In genomic region chr11:60905551-60906113, GRCh38 we compare ENCODE assay signal across 8 cellular contexts. TPM values are rescaled to one million over a fixed set of nuclear protein-coding genes. Genes with fewer than 3 reads are reported as not detected.
DNase-seq lines count a peak whose midpoint lies in the region; ATAC-seq and TF ChIP-seq lines count a peak whose summit lies in the region.

No MANE protein-coding gene starts in this region.

- H3K79me2 ChIP-seq in mesendoderm (ENCODE audit: control insufficient read depth, insufficient read depth, low read length): peaks cover 38% of the 10 kb centered on the region

- CTCF ChIA-PET in Panc1 (lab: Charles Lee): interaction anchor here (0.5 kb wide), 1 partner anchor 38 kb away, joined by 6 read pairs; no protein-coding TSS in a partner anchor

- no peak overlapping the region for H2BK5ac ChIP-seq in mesendoderm (ENCODE audit: low read length)

- H4K5ac ChIP-seq in mesendoderm (ENCODE audit: low read length): no peak overlapping the region

- TF ChIP-seq CTCF in Panc1 (IDR thresholded peaks at IDR 0.05) (no peak), upper lobe of right lung (IDR thresholded peaks at IDR 0.05) (no peak)

- peak overlapping the region; percentile 83 for H3K9ac ChIP-seq in mesendoderm (ENCODE audit: low read length)

- H3K9me3 ChIP-seq in Panc1 (ENCODE audit: control insufficient read depth, insufficient read depth, low read depth, low read length): no peaks in the 10 kb centered on the region
- no peaks in the 10 kb centered on the region for H3K9me3 ChIP-seq in upper lobe of right lung

- POLR2A ChIA-PET in Panc1 (lab: Charles Lee): no interaction called here

- H3K79me1 ChIP-seq in mesendoderm (ENCODE audit: low read length): peaks cover 16% of the 10 kb centered on the region

- peaks cover 14% of the 10 kb centered on the region for H3K4me1 ChIP-seq in Panc1 (ENCODE audit: control insufficient read depth, insufficient read depth, low read length)
- no peaks in the 10 kb centered on the region for H3K4me1 ChIP-seq in mesendoderm (ENCODE audit: control insufficient read depth, low read depth, low read length)
- peaks cover 27% of the 10 kb centered on the region for H3K4me1 ChIP-seq in upper lobe of right lung

- ATAC-seq in Panc1: no peak
- ATAC-seq in upper lobe of right lung: no peak
- no peak for ATAC-seq in HG03097 (IDR thresholded peaks at IDR 0.05; ENCODE audit: low FRiP score, unreplicated experiment)
- ATAC-seq in HG02870 (IDR thresholded peaks at IDR 0.05; ENCODE audit: unreplicated experiment): no peak

- H3K23ac ChIP-seq in mesendoderm (ENCODE audit: low read length): no peak overlapping the region

- H2BK120ac ChIP-seq in mesendoderm (ENCODE audit: low read depth, low read length): no peak overlapping the region

- H3K36me3 ChIP-seq in Panc1 (ENCODE audit: control insufficient read depth, insufficient read depth, low read length) (peaks cover 20% of the 10 kb centered on the region), mesendoderm (ENCODE audit: control insufficient read depth, insufficient read depth, low read length) (peaks cover 15% of the 10 kb centered on the region), upper lobe of right lung (peaks cover 31% of the 10 kb centered on the region)

- peak overlapping the region; percentile 65 for H3K18ac ChIP-seq in mesendoderm (ENCODE audit: low read length)

- 0 out of 2 replicates have a peak, but pooled peaks cover 3% of the 10 kb centered on the region for H3K27me3 ChIP-seq in Panc1 (ENCODE audit: control insufficient read depth, insufficient read depth, low read length)
- H3K27me3 ChIP-seq in mesendoderm (ENCODE audit: insufficient read depth, low read length, poor library complexity): no peaks in the 10 kb centered on the region
- no peaks in the 10 kb centered on the region for H3K27me3 ChIP-seq in upper lobe of right lung

- H3K27ac ChIP-seq in Panc1 (ENCODE audit: low read length) (peak overlapping the region; percentile 93), mesendoderm (ENCODE audit: low read depth, low read length) (peak overlapping the region; percentile 90), upper lobe of right lung (peak overlapping the region; percentile 93)

- H2BK15ac ChIP-seq in mesendoderm (replicated peaks; ENCODE audit: low read depth): no peak overlapping the region

- H4K8ac ChIP-seq in mesendoderm (ENCODE audit: low read depth, low read length): no peak overlapping the region

- peak overlapping the region; percentile 96 for H3K4ac ChIP-seq in mesendoderm (ENCODE audit: low read depth, low read length)

- peak; percentile 16 for DNase-seq in NCI-H2196 (lab: John Stamatoyannopoulos, UW; ENCODE audit: unreplicated experiment)
- no peak for DNase-seq in NCI-H2196 treated with DMSO at 0.1 percent for 48 hours (lab: John Stamatoyannopoulos, UW; ENCODE audit: unreplicated experiment)
- DNase-seq in Panc1 (ENCODE audit: low read depth, low spot score): no peak
- peak; percentile 35 for DNase-seq in cerebellar cortex (ENCODE audit: low spot score)
- DNase-seq in mesendoderm: peak; percentile 16
- no peak for DNase-seq in upper lobe of right lung

- peak overlapping the region; percentile 88 for H3K4me2 ChIP-seq in mesendoderm (ENCODE audit: low read length)

- H3K4me3 ChIP-seq in Panc1 (ENCODE audit: low read depth in 2 of 2, low read length in 2 of 2): peak overlapping the region; percentile 87 to 98
- H3K4me3 ChIP-seq in mesendoderm (ENCODE audit: low read length): peak overlapping the region; percentile 72
- peak overlapping the region; percentile 84 for H3K4me3 ChIP-seq in upper lobe of right lung

- BruUV-seq in Panc1 (replicated peaks; lab: Mats Ljungman, UMichigan): no TSS peak

- WGBS in mesendoderm (ENCODE audit: extremely low coverage, insufficient coverage, low lambda C conversion rate): no CpG with 5 or more reads among the region's 16 CpGs

- intact Hi-C loops in Panc1 (cut with micrococcal nuclease; ENCODE audit: unreplicated experiment): no loop called here
- intact Hi-C loops in upper lobe of right lung (cut with DNase I): no loop called here

- H3K56ac ChIP-seq in mesendoderm (ENCODE audit: low read length): peak overlapping the region; percentile 98

- no peak overlapping the region for H2AK5ac ChIP-seq in mesendoderm (ENCODE audit: low read length)

- in situ Hi-C loops in Panc1 (cut with HindIII; ENCODE audit: low pct_unique_long_range_greater_than_20kb, low sequenced_read_pairs): no loop called here

RNA-seq across cellular contexts. Expression of gene PRPF19, which starts 0.8 kb away (rescaled TPM):
- total RNA-seq in Panc1 (2021; ENCODE audit: unreplicated experiment) (149 TPM), upper lobe of right lung (59.8 TPM)
- polyA plus RNA-seq in Panc1 (2012; ENCODE audit: insufficient read length): 198 TPM
- polyA plus RNA-seq in mesendoderm (2013, experiment 1 of 2): 124 TPM
- 124 TPM for polyA plus RNA-seq in mesendoderm (2013, experiment 2 of 2)

RNA-seq across cellular contexts. Expression of gene TMEM109, which starts 8.3 kb away (rescaled TPM):
- total RNA-seq in Panc1 (2021; ENCODE audit: unreplicated experiment): 91.8 TPM
- polyA plus RNA-seq in Panc1 (2012; ENCODE audit: insufficient read length): 72.0 TPM
- polyA plus RNA-seq in mesendoderm (2013, experiment 1 of 2): 47.0 TPM
- polyA plus RNA-seq in mesendoderm (2013, experiment 2 of 2): 48.0 TPM
- total RNA-seq in upper lobe of right lung: 156 TPM

RNA-seq across cellular contexts. Expression of gene TMEM132A, which starts 18.6 kb away (rescaled TPM):
- total RNA-seq in Panc1 (2021; ENCODE audit: unreplicated experiment) (154 TPM), upper lobe of right lung (18.4 TPM)
- 211 TPM for polyA plus RNA-seq in Panc1 (2012; ENCODE audit: insufficient read length)
- 34.2 TPM for polyA plus RNA-seq in mesendoderm (2013, experiment 1 of 2)
- polyA plus RNA-seq in mesendoderm (2013, experiment 2 of 2): 32.7 TPM

RNA-seq across cellular contexts. Expression of gene ZP1, which starts 38.3 kb away (rescaled TPM):
- not detected for total RNA-seq in Panc1 (2021; ENCODE audit: unreplicated experiment)
- polyA plus RNA-seq in Panc1 (2012; ENCODE audit: insufficient read length): not detected
- polyA plus RNA-seq in mesendoderm (2013, experiment 1 of 2): not detected
- polyA plus RNA-seq in mesendoderm (2013, experiment 2 of 2): not detected
- not detected for total RNA-seq in upper lobe of right lung

RNA-seq across cellular contexts. Expression of gene SLC15A3, which starts 46.3 kb away (rescaled TPM):
- total RNA-seq in Panc1 (2021; ENCODE audit: unreplicated experiment): 8.7 TPM
- 6.4 TPM for polyA plus RNA-seq in Panc1 (2012; ENCODE audit: insufficient read length)
- 14.1 TPM for polyA plus RNA-seq in mesendoderm (2013, experiment 1 of 2)
- polyA plus RNA-seq in mesendoderm (2013, experiment 2 of 2): 12.4 TPM
- 139 TPM for total RNA-seq in upper lobe of right lung

Comparison
In these comparisons a context has a peak if more than half of its experiments do, and no peak if none do; other contexts are left out.
1. DNase-seq: peak in NCI-H2196 (single experiment), cerebellar cortex (single experiment) and mesendoderm (single experiment); none in NCI-H2196 treated with DMSO at 0.1 percent for 48 hours (single experiment), Panc1 (single experiment) and upper lobe of right lung (single experiment).
2. Peak in every context shown above with its lines, with median percentiles within 50 percentile points of each other: H3K27ac ChIP-seq and H3K4me3 ChIP-seq.